Comparison of ENCODE assay signal across 8 cellular contexts in genomic region chr20:60210779-60211617, GRCh38.
DNase-seq lines count a peak whose midpoint lies in the region; ATAC-seq and TF ChIP-seq lines count a peak whose summit lies in the region.

No MANE protein-coding gene starts in this region.

- no peaks in the 10 kb centered on the region for H3K9me3 Mint-ChIP-seq in CD8-positive, alpha-beta memory T cell
- H3K9me3 Mint-ChIP-seq in chondrocyte (ENCODE audit: low read depth), result no peaks in the 10 kb centered on the region

- POLR2A ChIA-PET in CD8-positive, alpha-beta memory T cell (lab: Charles Lee), result no interaction called here

- TF ChIP-seq CTCF in chondrocyte (IDR thresholded peaks at IDR 0.05), result peak; percentile 96

- H3K27ac ChIP-seq in CD8-positive, alpha-beta memory T cell (ENCODE audit: low read depth, low read length), result no peak overlapping the region

- H3K4me1 Mint-ChIP-seq in CD8-positive, alpha-beta memory T cell, result peaks cover 3 to 7% (median 6%) of the 10 kb centered on the region in 3 donors
- peaks cover 3% of the 10 kb centered on the region for H3K4me1 Mint-ChIP-seq in chondrocyte (ENCODE audit: low read depth)

- H3K27ac Mint-ChIP-seq in CD8-positive, alpha-beta memory T cell, result no peak overlapping the region
- H3K27ac Mint-ChIP-seq in chondrocyte (ENCODE audit: unreplicated experiment), result no peak overlapping the region

- no peaks in the 10 kb centered on the region for H3K9me3 ChIP-seq in CD8-positive, alpha-beta memory T cell (ENCODE audit: low read length)

- CTCF ChIA-PET in CD8-positive, alpha-beta memory T cell (lab: Charles Lee), result interaction anchor here (1.1 to 1.6 kb wide), 4 partner anchors 9 to 153 kb away, joined by 3 to 4 read pairs (median 4); no protein-coding TSS in a partner anchor

- DNase-seq in CD8-positive, alpha-beta memory T cell, result peak in 4 of 5 donors; percentile 4 to 32 (median 24)
- DNase-seq in NCI-H2029 (lab: John Stamatoyannopoulos, UW) (peak; percentile 40), chondrocyte (ENCODE audit: low spot score) (no peak), left lobe of liver (ENCODE audit: low spot score) (no peak), NCI-H1048 (lab: John Stamatoyannopoulos, UW) (no peak)
- peak; percentile 35 for DNase-seq in activated CD4-positive, alpha-beta T cell treated with anti-CD3 and anti-CD28 coated beads for 1 hour
- peak; percentile 25 to 56 for DNase-seq in stimulated activated CD4-positive, alpha-beta T cell treated with anti-CD3 and anti-CD28 coated beads, Interleukin-4, amount 100 ng/mL, for 48 hours (ENCODE audit: low read depth in 2 of 2)

- H3K27me3 Mint-ChIP-seq in CD8-positive, alpha-beta memory T cell, result peaks cover 0 to 13% of the 10 kb centered on the region in 2 donors
- H3K27me3 Mint-ChIP-seq in chondrocyte (ENCODE audit: low read depth), result peaks cover 24% of the 10 kb centered on the region

- H3K4me3 Mint-ChIP-seq in CD8-positive, alpha-beta memory T cell, result no peak overlapping the region
- no peak overlapping the region for H3K4me3 Mint-ChIP-seq in chondrocyte (ENCODE audit: unreplicated experiment)

- H3K27me3 ChIP-seq in CD8-positive, alpha-beta memory T cell (ENCODE audit: insufficient read depth, low read length, poor library complexity, severe bottlenecking), result no peaks in the 10 kb centered on the region

- no peak overlapping the region for H3K4me3 ChIP-seq in CD8-positive, alpha-beta memory T cell (ENCODE audit: low read length)

- H3K36me3 ChIP-seq in CD8-positive, alpha-beta memory T cell (ENCODE audit: insufficient read depth, low read length), result no peaks in the 10 kb centered on the region

- H3K36me3 Mint-ChIP-seq in CD8-positive, alpha-beta memory T cell, result no peaks in the 10 kb centered on the region
- H3K36me3 Mint-ChIP-seq in chondrocyte (ENCODE audit: low read depth), result no peaks in the 10 kb centered on the region

- H3K4me1 ChIP-seq in CD8-positive, alpha-beta memory T cell (ENCODE audit: insufficient read depth, low read length), result no peaks in the 10 kb centered on the region

- peak; percentile 64 for ATAC-seq in GM21423 (IDR thresholded peaks at IDR 0.05; ENCODE audit: unreplicated experiment)
- ATAC-seq in left lobe of liver, result peak; percentile 90

Comparison
In these comparisons a context has a peak if more than half of its experiments do, and no peak if none do; other contexts are left out.
1. DNase-seq: peak in CD8-positive, alpha-beta memory T cell (4 of 5), NCI-H2029 (single experiment), activated CD4-positive, alpha-beta T cell treated with anti-CD3 and anti-CD28 coated beads for 1 hour (single experiment) and stimulated activated CD4-positive, alpha-beta T cell treated with anti-CD3 and anti-CD28 coated beads, Interleukin-4, amount 100 ng/mL, for 48 hours (2 of 2); none in chondrocyte (single experiment), left lobe of liver (single experiment) and NCI-H1048 (single experiment).